13 cellular contexts compared by ENCODE assay signal in the genomic region with DNA sequence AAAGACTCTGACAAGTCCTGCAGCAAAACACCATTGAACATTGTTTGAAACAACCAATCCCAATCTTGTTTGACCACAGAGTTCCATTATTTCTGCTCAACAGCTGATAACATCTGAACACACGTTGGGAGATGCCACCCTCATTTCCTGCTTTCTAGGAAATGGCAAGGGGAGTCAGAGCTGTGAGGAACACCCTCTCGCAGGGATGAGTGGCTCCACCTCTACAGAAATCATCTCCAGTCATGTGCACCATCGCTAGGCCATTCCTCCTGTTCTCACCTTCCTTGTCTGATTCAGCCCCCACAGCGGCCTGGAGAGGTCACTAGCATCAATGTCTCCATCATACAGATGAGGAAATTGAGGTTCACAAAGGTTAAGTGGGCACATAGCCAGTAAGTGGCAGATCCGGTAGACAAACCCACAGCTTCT. TPM values are rescaled to one million over a fixed set of nuclear protein-coding genes. Genes with fewer than 3 reads are reported as not detected.
DNase-seq lines count a peak whose midpoint lies in the region; ATAC-seq lines count a peak whose summit lies in the region.
"Had no signal": no experiment of that assay in that cellular context is flagged by ENCODE, and none has a peak within 500 bp of the region (broad histone marks: within the 10 kb centered on the region; RNA-seq: fewer than 3 reads in every experiment).

No MANE protein-coding gene starts in this region.

- ATAC-seq in activated CD4-positive, alpha-beta T cell treated with anti-CD3 and anti-CD28 coated beads for 36 hours, result peak; percentile 40
- peak; percentile 41 for ATAC-seq in naive thymus-derived CD4-positive, alpha-beta T cell
- no peak for ATAC-seq in GM21825 (IDR thresholded peaks at IDR 0.05; ENCODE audit: unreplicated experiment)
- no peak for ATAC-seq in GM18867 (IDR thresholded peaks at IDR 0.05; ENCODE audit: unreplicated experiment)

- CTCF ChIA-PET in activated CD4-positive, alpha-beta T cell treated with anti-CD3 and anti-CD28 coated beads for 36 hours (lab: Charles Lee), result interaction anchor here (1.2 to 3.7 kb wide), 6 partner anchors 11 to 86 kb away, joined by 3 to 24 read pairs (median 8); no protein-coding TSS in a partner anchor
- CTCF ChIA-PET in activated CD4-positive, alpha-beta memory T cell treated with anti-CD3 and anti-CD28 coated beads for 36 hours (lab: Charles Lee), result interaction anchor here (0.7 to 3.5 kb wide), 10 partner anchors 15 to 399 kb away, joined by 3 to 39 read pairs (median 4); a partner anchor contains a TSS
- CTCF ChIA-PET in naive thymus-derived CD4-positive, alpha-beta T cell (lab: Charles Lee), result interaction anchor here (1.4 to 2.8 kb wide), 4 partner anchors 21 to 253 kb away, joined by 4 to 17 read pairs (median 10); a partner anchor contains a TSS

- H3K27me3 Mint-ChIP-seq in activated CD4-positive, alpha-beta T cell treated with anti-CD3 and anti-CD28 coated beads for 36 hours, result no peaks in the 10 kb centered on the region
- H3K27me3 Mint-ChIP-seq in activated CD4-positive, alpha-beta memory T cell treated with anti-CD3 and anti-CD28 coated beads for 36 hours, result no peaks in the 10 kb centered on the region
- no peaks in the 10 kb centered on the region for H3K27me3 Mint-ChIP-seq in naive thymus-derived CD4-positive, alpha-beta T cell

- DNase-seq in activated CD4-positive, alpha-beta T cell treated with anti-CD3 and anti-CD28 coated beads for 36 hours, result peak; percentile 76
- no peak for DNase-seq in activated CD4-positive, alpha-beta T cell treated with anti-CD3 and anti-CD28 coated beads for 1 hour
- peak; percentile 70 for DNase-seq in KG1 (lab: John Stamatoyannopoulos, UW)
- peak; percentile 72 for DNase-seq in activated CD4-positive, alpha-beta memory T cell treated with anti-CD3 and anti-CD28 coated beads for 36 hours
- no peak for DNase-seq in naive thymus-derived CD4-positive, alpha-beta T cell
- DNase-seq in NCI-H146 treated with DMSO at 0.1 percent for 48 hours (lab: John Stamatoyannopoulos, UW; ENCODE audit: unreplicated experiment), result no peak
- DNase-seq: adrenal gland, NCI-H226, transverse colon had no signal

- POLR2A ChIA-PET in activated CD4-positive, alpha-beta T cell treated with anti-CD3 and anti-CD28 coated beads for 36 hours (lab: Charles Lee), result interaction anchor here (0.6 to 1.9 kb wide), 5 partner anchors 20 to 103 kb away, joined by 3 to 8 read pairs (median 5); a partner anchor contains a TSS
- POLR2A ChIA-PET in activated CD4-positive, alpha-beta memory T cell treated with anti-CD3 and anti-CD28 coated beads for 36 hours (lab: Charles Lee), result interaction anchor here (0.7 to 1.8 kb wide), 4 partner anchors 12 to 295 kb away, joined by 3 to 8 read pairs (median 4); a partner anchor contains a TSS
- POLR2A ChIA-PET in naive thymus-derived CD4-positive, alpha-beta T cell (lab: Charles Lee), result interaction anchor here (0.6 to 1.5 kb wide), 8 partner anchors 17 to 597 kb away, joined by 3 to 9 read pairs (median 4); a partner anchor contains a TSS

- intact Hi-C loops in activated CD4-positive, alpha-beta T cell treated with anti-CD3 and anti-CD28 coated beads for 36 hours (cut with DNase I, micrococcal nuclease), result loop anchor here in 1 of 2 experiments (10.0 kb wide), 1 partner anchor 252 kb away; no protein-coding TSS in a partner anchor
- intact Hi-C loops in activated CD4-positive, alpha-beta memory T cell treated with anti-CD3 and anti-CD28 coated beads for 36 hours (cut with micrococcal nuclease), result loop anchor here (10.0 kb wide), 1 partner anchor 152 kb away; no protein-coding TSS in a partner anchor
- intact Hi-C loops in naive thymus-derived CD4-positive, alpha-beta T cell (cut with micrococcal nuclease), result loop anchor here in 1 of 2 donors (2.0 kb wide), 1 partner anchor 20 kb away; no protein-coding TSS in a partner anchor

- peak overlapping the region; percentile 58 for H3K4me3 Mint-ChIP-seq in activated CD4-positive, alpha-beta T cell treated with anti-CD3 and anti-CD28 coated beads for 36 hours
- H3K4me3 Mint-ChIP-seq in activated CD4-positive, alpha-beta memory T cell treated with anti-CD3 and anti-CD28 coated beads for 36 hours, result peak overlapping the region; percentile 14
- peak overlapping the region; percentile 30 to 76 (median 58) for H3K4me3 Mint-ChIP-seq in naive thymus-derived CD4-positive, alpha-beta T cell

- H3K36me3 Mint-ChIP-seq in activated CD4-positive, alpha-beta T cell treated with anti-CD3 and anti-CD28 coated beads for 36 hours (ENCODE audit: low read depth), result peaks cover 79% of the 10 kb centered on the region
- peaks cover 51% of the 10 kb centered on the region for H3K36me3 Mint-ChIP-seq in activated CD4-positive, alpha-beta memory T cell treated with anti-CD3 and anti-CD28 coated beads for 36 hours
- peaks cover 0 to 34% (median 5%) of the 10 kb centered on the region in 5 donors for H3K36me3 Mint-ChIP-seq in naive thymus-derived CD4-positive, alpha-beta T cell

- H3K4me3 ChIP-seq in naive thymus-derived CD4-positive, alpha-beta T cell (ENCODE audit: low read length), result no peak overlapping the region
- H3K4me3 ChIP-seq: adrenal gland, transverse colon had no signal

- no peaks in the 10 kb centered on the region for H3K9me3 ChIP-seq in naive thymus-derived CD4-positive, alpha-beta T cell (ENCODE audit: control insufficient read depth in 2 of 3, low read length in 3 of 3)
- H3K9me3 ChIP-seq: adrenal gland, neutrophil, transverse colon had no signal

- H3K27ac ChIP-seq in naive thymus-derived CD4-positive, alpha-beta T cell (ENCODE audit: low read depth, low read length), result no peak overlapping the region
- H3K27ac ChIP-seq: adrenal gland, HL-60, neutrophil, transverse colon had no signal

- H3K9me3 Mint-ChIP-seq in activated CD4-positive, alpha-beta T cell treated with anti-CD3 and anti-CD28 coated beads for 36 hours (ENCODE audit: low read depth), result no peaks in the 10 kb centered on the region
- no peaks in the 10 kb centered on the region for H3K9me3 Mint-ChIP-seq in activated CD4-positive, alpha-beta memory T cell treated with anti-CD3 and anti-CD28 coated beads for 36 hours
- no peaks in the 10 kb centered on the region for H3K9me3 Mint-ChIP-seq in naive thymus-derived CD4-positive, alpha-beta T cell

- H3K27ac Mint-ChIP-seq in activated CD4-positive, alpha-beta T cell treated with anti-CD3 and anti-CD28 coated beads for 36 hours, result peak overlapping the region; percentile 94
- peak overlapping the region; percentile 70 for H3K27ac Mint-ChIP-seq in activated CD4-positive, alpha-beta memory T cell treated with anti-CD3 and anti-CD28 coated beads for 36 hours
- peak overlapping the region; percentile 5 to 86 (median 51) for H3K27ac Mint-ChIP-seq in naive thymus-derived CD4-positive, alpha-beta T cell

- no peaks in the 10 kb centered on the region for H3K36me3 ChIP-seq in naive thymus-derived CD4-positive, alpha-beta T cell (ENCODE audit: control insufficient read depth in 2 of 3, insufficient read depth in 3 of 3, low read length in 3 of 3)
- H3K36me3 ChIP-seq: adrenal gland, neutrophil, transverse colon had no signal

- H3K27me3 ChIP-seq in naive thymus-derived CD4-positive, alpha-beta T cell (ENCODE audit: control insufficient read depth in 2 of 2, insufficient read depth in 2 of 2, low read length in 2 of 2), result no peaks in the 10 kb centered on the region
- H3K27me3 ChIP-seq: adrenal gland, neutrophil, transverse colon had no signal

- H3K4me1 ChIP-seq in naive thymus-derived CD4-positive, alpha-beta T cell (ENCODE audit: control insufficient read depth in 2 of 2, insufficient read depth in 2 of 2, low read length in 2 of 2), result peaks cover 46 to 47% of the 10 kb centered on the region in 2 donors
- H3K4me1 ChIP-seq: adrenal gland, transverse colon had no signal

- peaks cover 93% of the 10 kb centered on the region for H3K4me1 Mint-ChIP-seq in activated CD4-positive, alpha-beta T cell treated with anti-CD3 and anti-CD28 coated beads for 36 hours
- H3K4me1 Mint-ChIP-seq in activated CD4-positive, alpha-beta memory T cell treated with anti-CD3 and anti-CD28 coated beads for 36 hours (ENCODE audit: low read depth), result peaks cover 85% of the 10 kb centered on the region
- H3K4me1 Mint-ChIP-seq in naive thymus-derived CD4-positive, alpha-beta T cell, result peaks cover 41 to 90% (median 62%) of the 10 kb centered on the region in 7 donors

RNA-seq across cellular contexts. Expression of a gene that starts 22.4 kb away (rescaled TPM):
- 100 to 1,000 TPM; 156 to 167 TPM for total RNA-seq in activated CD4-positive, alpha-beta T cell treated with anti-CD3 and anti-CD28 coated beads for 36 hours
- total RNA-seq in activated CD4-positive, alpha-beta memory T cell treated with anti-CD3 and anti-CD28 coated beads for 36 hours, result 100 to 1,000 TPM; 153 to 155 TPM
- total RNA-seq in naive thymus-derived CD4-positive, alpha-beta T cell, result 100 to 1,000 TPM in 2 of 5 experiments, 10 to 100 TPM in 3; 71.4 to 135 (median 96.9) TPM
- 10 to 100 TPM; 14.2 to 25.8 TPM for polyA plus RNA-seq in naive thymus-derived CD4-positive, alpha-beta T cell

Comparison
In these comparisons a context has a peak if more than half of its experiments do, and no peak if none do; other contexts are left out.
1. DNase-seq: peak in activated CD4-positive, alpha-beta T cell treated with anti-CD3 and anti-CD28 coated beads for 36 hours (single experiment), KG1 (single experiment) and activated CD4-positive, alpha-beta memory T cell treated with anti-CD3 and anti-CD28 coated beads for 36 hours (single experiment); none in activated CD4-positive, alpha-beta T cell treated with anti-CD3 and anti-CD28 coated beads for 1 hour (single experiment), naive thymus-derived CD4-positive, alpha-beta T cell (0 of 9) and NCI-H146 treated with DMSO at 0.1 percent for 48 hours (single experiment).
2. ATAC-seq: peak in activated CD4-positive, alpha-beta T cell treated with anti-CD3 and anti-CD28 coated beads for 36 hours (single experiment) and naive thymus-derived CD4-positive, alpha-beta T cell (single experiment); none in GM21825 (single experiment) and GM18867 (single experiment).
3. Peak in every context shown above with its lines, with median percentiles within 50 percentile points of each other: H3K27ac Mint-ChIP-seq and H3K4me3 Mint-ChIP-seq.